In genomic region chr17:45050680-45051059, GRCh38 we compare ENCODE assay signal across 8 cellular contexts. TPM values are rescaled to one million over a fixed set of nuclear protein-coding genes. Genes with fewer than 3 reads are reported as not detected.
A peak's percentile ranks its signal among the peaks of the same experiment; 100 is the strongest.
DNase-seq lines count a peak whose midpoint lies in the region; ATAC-seq, FAIRE-seq and TF ChIP-seq lines count a peak whose summit lies in the region.

No MANE protein-coding gene starts in this region.

- intact Hi-C loops in dorsolateral prefrontal cortex (cut with DNase I), result loop anchor here in 1 of 2 donors (5.0 kb wide), 1 partner anchor 47 kb away; no protein-coding TSS in a partner anchor
- intact Hi-C loops in thyroid gland (cut with DNase I), result no loop called here

- H3K4me3 Mint-ChIP-seq in WTC11, result peak overlapping the region; percentile 92

- TF ChIP-seq POLR2A in thyroid gland (IDR thresholded peaks at IDR 0.05), result no peak

- TF ChIP-seq CTCF in WTC11 (IDR thresholded peaks at IDR 0.05) (no peak), dorsolateral prefrontal cortex (IDR thresholded peaks at IDR 0.05 in 54 of 56, conservative IDR thresholded peaks at IDR 0.05 in 2 of 56; ENCODE audit: low read depth in 1 of 56, partially characterized antibody in 56 of 56) (no peak), thyroid gland (IDR thresholded peaks at IDR 0.05) (no peak), D721Med (IDR thresholded peaks at IDR 0.05; ENCODE audit: insufficient read depth, missing control alignments) (no peak)

- CTCF ChIA-PET in WTC11 (lab: Charles Lee), result interaction anchor here (0.6 to 3.4 kb wide), 9 partner anchors 10 to 272 kb away, joined by 3 to 16 read pairs (median 4); partner anchors contain the start of genes ACBD4 and C1QL1

- no peak for FAIRE-seq in D721Med (lab: Jason Lieb, UNC)

- no peaks in the 10 kb centered on the region for H3K27me3 Mint-ChIP-seq in WTC11 (ENCODE audit: low read depth)

- H3K4me1 ChIP-seq in muscle layer of colon (ENCODE audit: insufficient read depth, low read length) (peaks cover 11% of the 10 kb centered on the region), thyroid gland (peaks cover 21 to 23% of the 10 kb centered on the region in 2 donors)

- peaks cover 28% of the 10 kb centered on the region for H3K4me1 Mint-ChIP-seq in WTC11

- H3K9ac ChIP-seq in muscle layer of colon (ENCODE audit: low read length), result peak overlapping the region; percentile 99

- H3K36me3 ChIP-seq in muscle layer of colon (ENCODE audit: insufficient read depth, low read length), result no peaks in the 10 kb centered on the region
- no peaks in the 10 kb centered on the region for H3K36me3 ChIP-seq in thyroid gland

- 2 to 3% methylated on average over 11 to 12 of the region's 12 CpGs for WGBS in thyroid gland, 2 donors

- H3K27ac ChIP-seq in dorsolateral prefrontal cortex (peak overlapping the region in 58 of 59 donors; percentile 31 to 95 (median 88)), muscle layer of colon (ENCODE audit: low read depth, low read length) (peak overlapping the region; percentile 88), thyroid gland (peak overlapping the region; percentile 93 to 97 (median 94))

- POLR2A ChIA-PET in WTC11 (lab: Charles Lee), result interaction anchor here (0.5 to 0.7 kb wide), 3 partner anchors 12 to 143 kb away, joined by 3 to 4 read pairs (median 4); no protein-coding TSS in a partner anchor

- ATAC-seq in HG02943 (IDR thresholded peaks at IDR 0.05; ENCODE audit: low read depth, unreplicated experiment), result peak; percentile 22
- no peak for ATAC-seq in WTC11

- H3K9me3 ChIP-seq in muscle layer of colon (ENCODE audit: low read length) (no peaks in the 10 kb centered on the region), thyroid gland (no peaks in the 10 kb centered on the region)

- H3K27ac Mint-ChIP-seq in WTC11, result peak overlapping the region; percentile 97

- DNase-seq in DMS53 (lab: John Stamatoyannopoulos, UW) (peak; percentile 64), WTC11 (ENCODE audit: low spot score) (no peak), dorsolateral prefrontal cortex (no peak), thyroid gland (no peak), D721Med (ENCODE audit: insufficient read length, low spot score) (no peak), NCI-H2171 treated with DMSO at 0.1 percent for 48 hours (lab: John Stamatoyannopoulos, UW) (no peak)

- H3K4me3 ChIP-seq in dorsolateral prefrontal cortex (peak overlapping the region; percentile 51 to 85 (median 73)), muscle layer of colon (ENCODE audit: low read depth in 1 of 2, low read length in 2 of 2) (peak overlapping the region; percentile 40 to 97), thyroid gland (replicated peaks in 1 of 3) (peak overlapping the region; percentile 27 to 63 (median 38))

- H3K27me3 ChIP-seq in dorsolateral prefrontal cortex, result no peaks in the 10 kb centered on the region
- no peaks in the 10 kb centered on the region for H3K27me3 ChIP-seq in muscle layer of colon (ENCODE audit: control insufficient read depth in 1 of 2, insufficient read depth in 2 of 2, low read length in 2 of 2)
- no peaks in the 10 kb centered on the region for H3K27me3 ChIP-seq in thyroid gland

- no peaks in the 10 kb centered on the region for H3K36me3 Mint-ChIP-seq in WTC11

- H3K9me3 Mint-ChIP-seq in WTC11, result no peaks in the 10 kb centered on the region

TF ChIP-seq in WTC11, 78 proteins besides CTCF, POLR2A, EP300 and RAD21:
- peak; percentile 48 for TF ChIP-seq PRDM15 (CRISPR knock-in tag; IDR thresholded peaks at IDR 0.05)
- no peak for TF ChIP-seq CDX4 (CRISPR knock-in tag; IDR thresholded peaks at IDR 0.05; ENCODE audit: borderline replicate concordance)

RNA-seq across cellular contexts. Expression of gene DCAKD, which starts 0.8 kb away (rescaled TPM):
- total RNA-seq in WTC11 (2021), result 57.7 to 59.2 TPM (median 58.7 TPM) in 3 replicates
- 10 to 100 TPM; 46.2 to 97.6 (median 62.3) TPM for total RNA-seq in dorsolateral prefrontal cortex
- total RNA-seq in thyroid gland, result 100 to 1,000 TPM in 1 of 4 donors, 10 to 100 TPM in 3; 53.5 to 102 (median 72.9) TPM

RNA-seq across cellular contexts. Expression of gene NMT1, which starts 10.4 kb away (rescaled TPM):
- 152 to 162 TPM (median 153 TPM) in 3 replicates for total RNA-seq in WTC11 (2021)
- 100 to 1,000 TPM; 111 to 220 (median 159) TPM for total RNA-seq in dorsolateral prefrontal cortex
- 10 to 100 TPM; 71.7 to 98.9 (median 85.2) TPM for total RNA-seq in thyroid gland
